ENCODE assay signal across 1 cellular context in genomic region chr16:4376126-4376819, GRCh38.
TF ChIP-seq lines count a peak whose summit lies in the region.

No MANE protein-coding gene starts in this region.

TF ChIP-seq in HepG2, 621 proteins besides CTCF, POLR2A, EP300 and RAD21:
- TF ChIP-seq AGO1 (IDR thresholded peaks at IDR 0.05; ENCODE audit: low read depth, low read length, poor library complexity, severe bottlenecking) (peak; percentile 35), TBL1XR1 (IDR thresholded peaks at IDR 0.05; ENCODE audit: borderline replicate concordance, low read length, partially characterized antibody) (no peak), RBFOX2 (IDR thresholded peaks at IDR 0.05; ENCODE audit: low read depth, low read length) (peak; percentile 76), AGO2 (optimal IDR thresholded peaks at IDR 0.05; ENCODE audit: low read depth, low read length) (peak; percentile 73)
